8 cellular contexts compared by ENCODE assay signal in genomic region chr5:159878988-159879471, GRCh38. TPM values are rescaled to one million over a fixed set of nuclear protein-coding genes. Genes with fewer than 3 reads are reported as not detected.
DNase-seq lines count a peak whose midpoint lies in the region; ATAC-seq and TF ChIP-seq lines count a peak whose summit lies in the region.

No MANE protein-coding gene starts in this region.

- H3K27me3 ChIP-seq in GM23248 (replicated peaks; ENCODE audit: insufficient read depth) (no peaks in the 10 kb centered on the region), SJSA1 (replicated peaks) (no peaks in the 10 kb centered on the region), heart left ventricle (no peaks in the 10 kb centered on the region), psoas muscle (ENCODE audit: insufficient read depth in 3 of 3, low read length in 2 of 3) (no peaks in the 10 kb centered on the region)

- no peaks in the 10 kb centered on the region for H4K20me1 ChIP-seq in GM23248 (ENCODE audit: insufficient read depth)

- ATAC-seq in heart left ventricle (peak; percentile 77 to 90 (median 86)), psoas muscle (peak; percentile 79 to 89 (median 82)), HG03432 (IDR thresholded peaks at IDR 0.05; ENCODE audit: unreplicated experiment) (no peak)

- H3K4me3 ChIP-seq in GM23248 (peak overlapping the region; percentile 34; the same call in 1 of the 2 replicates), SJSA1 (no peak overlapping the region), heart left ventricle (peak overlapping the region in 1 of 12 donors; percentile 30), psoas muscle (no peak overlapping the region)

- intact Hi-C loops in heart left ventricle (cut with DNase I): no loop called here
- intact Hi-C loops in psoas muscle (cut with DNase I): no loop called here

- peak overlapping the region; percentile 43 for H3K27ac ChIP-seq in GM23248
- peak overlapping the region; percentile 50 for H3K27ac ChIP-seq in SJSA1
- peak overlapping the region in 11 of 12 donors; percentile 18 to 80 (median 64) for H3K27ac ChIP-seq in heart left ventricle
- peak overlapping the region; percentile 13 for H3K27ac ChIP-seq in psoas muscle

- H3K79me2 ChIP-seq in GM23248 (ENCODE audit: insufficient read depth): no peaks in the 10 kb centered on the region

- 4% methylated on average over 11 of the region's 11 CpGs for WGBS in GM23248 (ENCODE audit: low coverage in 1 of 2, low lambda C conversion rate in 2 of 2, missing lambda C conversion rate in 2 of 2), 2 experiments
- 1 to 3% (median 3%) methylated on average over 10 to 11 of the region's 11 CpGs for WGBS in heart left ventricle, 4 donors
- WGBS in psoas muscle, 3 donors: 3 to 6% (median 4%) methylated on average over 11 of the region's 11 CpGs

- no peaks in the 10 kb centered on the region for H3K9me2 ChIP-seq in GM23248 (ENCODE audit: insufficient read depth)

- no peak for TF ChIP-seq POLR2A in heart left ventricle (IDR thresholded peaks at IDR 0.05)

- TF ChIP-seq CTCF in heart left ventricle (IDR thresholded peaks at IDR 0.05) (peak in 2 of 12 donors; percentile 8 to 24), psoas muscle (IDR thresholded peaks at IDR 0.05) (no peak)

- H3K9me3 ChIP-seq in GM23248 (ENCODE audit: low read depth) (no peaks in the 10 kb centered on the region), SJSA1 (replicated peaks) (no peaks in the 10 kb centered on the region; the same call in 1 of the 2 replicates), heart left ventricle (no peaks in the 10 kb centered on the region), psoas muscle (no peaks in the 10 kb centered on the region)

- peak overlapping the region; percentile 71 for H2AFZ ChIP-seq in GM23248

- H3F3A ChIP-seq in GM23248 (ENCODE audit: insufficient read depth): peaks cover 41% of the 10 kb centered on the region

- in situ Hi-C loops in GM23248 (cut with MboI): no loop called here

- H3K36me3 ChIP-seq in GM23248 (ENCODE audit: low read depth): no peaks in the 10 kb centered on the region
- H3K36me3 ChIP-seq in SJSA1: no peaks in the 10 kb centered on the region
- no peaks in the 10 kb centered on the region for H3K36me3 ChIP-seq in heart left ventricle
- no peaks in the 10 kb centered on the region for H3K36me3 ChIP-seq in psoas muscle (ENCODE audit: insufficient read depth in 1 of 2, low read depth in 1 of 2)

- H3K4me1 ChIP-seq in GM23248 (ENCODE audit: insufficient read depth) (peaks cover 33% of the 10 kb centered on the region), SJSA1 (replicated peaks) (peaks cover 44% of the 10 kb centered on the region), heart left ventricle (peaks cover 0 to 28% (median 16%) of the 10 kb centered on the region in 12 donors), psoas muscle (peaks cover 5% of the 10 kb centered on the region)

- H3K9ac ChIP-seq in GM23248: peak overlapping the region; percentile 66

- peak overlapping the region; percentile 62 for H3K4me2 ChIP-seq in GM23248 (ENCODE audit: unreplicated experiment)

- peak; percentile 96 for DNase-seq in GM23248
- DNase-seq in SJSA1 (ENCODE audit: low read depth in 1 of 2, low spot score in 2 of 2): peak; percentile 91 to 95
- DNase-seq in heart left ventricle: peak; percentile 66 to 85 (median 77)
- DNase-seq in psoas muscle: peak; percentile 77 to 81
- no peak for DNase-seq in NCI-H187 (lab: John Stamatoyannopoulos, UW)
- DNase-seq in NCI-H1105 treated with DMSO at 0.1 percent for 48 hours (lab: John Stamatoyannopoulos, UW): no peak
- no peak for DNase-seq in T-helper 1 cell

RNA-seq across cellular contexts. Expression of gene ADRA1B, which starts 37.3 kb away (rescaled TPM):
- 0.32 and 0.63 TPM in 2 replicates for total RNA-seq in GM23248 (2014; rRNA removed; shearing (Covaris generic))
- polyA plus RNA-seq in GM23248 (2016; fragmentation: Nextera tagmentation; extraction: Ambion mirVana): 0.56 TPM in 1 of 2 replicates, not detected in the other
- 2.8 and 4.4 TPM in 2 replicates for total RNA-seq in SJSA1 (2014; rRNA removed; shearing (Covaris generic))
- total RNA-seq in heart left ventricle: 1 to 10 TPM; 1.1 to 5.4 (median 2.3) TPM
- 1 to 10 TPM in 1 of 2 donors, under 1 TPM in 1; 0.65 to 3.9 TPM for polyA plus RNA-seq in heart left ventricle
- total RNA-seq in psoas muscle: under 1 TPM in 3 of 4 donors, not detected in 1; 0.18 to 0.50 (median 0.30) TPM
- 1 to 10 TPM in 1 of 3 donors, under 1 TPM in 2; 0.06 to 1.3 (median 0.13) TPM for polyA plus RNA-seq in psoas muscle

Comparison
In these comparisons a context has a peak if more than half of its experiments do, and no peak if none do; other contexts are left out.
1. DNase-seq: peak in GM23248 (single experiment), SJSA1 (2 of 2), heart left ventricle (5 of 5) and psoas muscle (2 of 2); none in NCI-H187 (0 of 2), NCI-H1105 treated with DMSO at 0.1 percent for 48 hours (single experiment) and T-helper 1 cell (0 of 5).
2. H3K27ac ChIP-seq: peak in every context shown above with its lines; median percentile 64 in heart left ventricle; 50 in SJSA1; 43 in GM23248; 13 in psoas muscle.